ENCODE assay signal across 1 cellular context in the genomic region with DNA sequence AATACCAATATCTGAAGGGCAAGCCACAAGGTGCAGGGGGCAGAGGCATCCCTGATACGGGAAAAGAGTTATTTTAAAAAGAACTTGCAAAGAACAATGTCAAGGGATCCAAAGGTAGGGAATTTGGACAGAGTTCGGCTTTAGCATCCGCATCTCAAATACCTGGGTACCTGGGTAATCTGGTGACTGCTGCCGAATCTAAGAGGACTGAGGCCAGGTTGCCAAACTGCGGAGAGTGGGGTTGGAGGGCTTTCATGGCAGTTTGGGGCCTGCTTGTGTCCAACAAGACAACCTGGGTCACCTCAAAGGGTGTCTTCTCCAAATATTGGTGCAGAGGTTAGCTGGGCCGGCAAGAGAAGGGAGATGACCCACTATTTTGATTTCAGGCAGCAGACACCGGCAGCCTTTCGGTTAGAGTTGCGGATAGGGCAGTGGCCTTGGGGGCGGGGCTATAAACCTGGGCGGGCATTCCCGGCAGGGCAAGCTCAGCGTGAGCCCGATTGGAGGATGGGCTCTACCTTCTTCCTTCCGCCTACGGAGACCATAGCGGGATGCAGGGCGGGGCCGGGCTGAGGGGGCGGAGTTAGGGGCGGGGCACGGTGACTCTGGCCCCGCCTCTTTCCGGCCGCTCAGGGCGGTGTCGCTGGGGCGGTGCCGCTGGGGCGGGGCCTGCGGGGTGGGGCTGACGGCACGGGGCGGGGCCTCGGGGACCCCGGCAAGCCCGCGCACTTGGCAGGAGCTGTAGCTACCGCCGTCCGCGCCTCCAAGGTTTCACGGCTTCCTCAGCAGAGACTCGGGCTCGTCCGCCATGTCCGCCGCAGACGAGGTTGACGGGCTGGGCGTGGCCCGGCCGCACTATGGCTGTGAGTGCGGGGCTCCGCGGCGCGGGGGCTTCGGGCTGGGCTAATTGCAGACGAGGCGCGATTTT.
TF ChIP-seq lines count a peak whose summit lies in the region.

IQGAP1 (plus strand) TSS at position 709 of the 928 bp plus-strand sequence; CDS start at position 809, 100 bp downstream.

TF ChIP-seq in HepG2, 621 proteins besides CTCF, POLR2A, EP300 and RAD21 (continued from another document and continues in another):
- TF ChIP-seq CHD2 (IDR thresholded peaks at IDR 0.05; ENCODE audit: low read depth, low read length) (0 out of 2 replicates have a peak, but pooled peaks have one; percentile 39), ZNF343 (CRISPR knock-in tag; IDR thresholded peaks at IDR 0.05) (no peak), ZNF230 (CRISPR knock-in tag; IDR thresholded peaks at IDR 0.05) (no peak), MIER3 (CRISPR knock-in tag; IDR thresholded peaks at IDR 0.05; ENCODE audit: borderline replicate concordance) (no peak), ZNF503 (CRISPR knock-in tag; IDR thresholded peaks at IDR 0.05) (no peak; the same call in 1 of the 2 replicates), STAG1 (CRISPR knock-in tag; IDR thresholded peaks at IDR 0.05) (no peak), TOPORS (CRISPR knock-in tag; IDR thresholded peaks at IDR 0.05) (no peak), ZNF329 (CRISPR knock-in tag; IDR thresholded peaks at IDR 0.05; ENCODE audit: low read depth) (no peak), ZNF607 (CRISPR knock-in tag; IDR thresholded peaks at IDR 0.05; ENCODE audit: borderline replicate concordance) (no peak), DMAP1 (CRISPR knock-in tag; IDR thresholded peaks at IDR 0.05) (no peak; the same call in 1 of the 2 replicates), ZNF251 (CRISPR knock-in tag; IDR thresholded peaks at IDR 0.05) (no peak), MBNL3 (CRISPR knock-in tag; conservative IDR thresholded peaks at IDR 0.05) (no peak), BRD4 (CRISPR knock-in tag; IDR thresholded peaks at IDR 0.05) (no peak), STAT5B (CRISPR knock-in tag; IDR thresholded peaks at IDR 0.05) (no peak), HMG20A (CRISPR knock-in tag; IDR thresholded peaks at IDR 0.05; ENCODE audit: borderline replicate concordance) (no peak), SIN3B (IDR thresholded peaks at IDR 0.05; ENCODE audit: low read length) (no peak), NCOA2 (CRISPR knock-in tag; IDR thresholded peaks at IDR 0.05) (no peak), ZNF580 (CRISPR knock-in tag; IDR thresholded peaks at IDR 0.05; ENCODE audit: borderline replicate concordance, low read depth) (no peak), ZNF350 (CRISPR knock-in tag; IDR thresholded peaks at IDR 0.05; ENCODE audit: borderline replicate concordance, low read depth) (0 out of 2 replicates have a peak, but pooled peaks have one; percentile 38), RXRB (CRISPR knock-in tag; IDR thresholded peaks at IDR 0.05; ENCODE audit: borderline replicate concordance) (0 out of 2 replicates have a peak, but pooled peaks have one; percentile 8), ZNF160 (CRISPR knock-in tag; IDR thresholded peaks at IDR 0.05) (no peak), ZNF563 (CRISPR knock-in tag; IDR thresholded peaks at IDR 0.05) (0 out of 2 replicates have a peak, but pooled peaks have one; percentile 46), ZFP62 (CRISPR knock-in tag; IDR thresholded peaks at IDR 0.05) (no peak), ZFP37 (CRISPR knock-in tag; IDR thresholded peaks at IDR 0.05; ENCODE audit: borderline replicate concordance) (no peak), ZFYVE20 (CRISPR knock-in tag; IDR thresholded peaks at IDR 0.05; ENCODE audit: borderline replicate concordance, low read depth) (no peak), ZNF496 (CRISPR knock-in tag; IDR thresholded peaks at IDR 0.05; ENCODE audit: insufficient replicate concordance) (no peak), TSC22D2 (CRISPR knock-in tag; IDR thresholded peaks at IDR 0.05; ENCODE audit: borderline replicate concordance) (no peak), ZBED4 (CRISPR knock-in tag; IDR thresholded peaks at IDR 0.05; ENCODE audit: borderline replicate concordance) (no peak), ATF1 (CRISPR knock-in tag; IDR thresholded peaks at IDR 0.05) (no peak), ATM (IDR thresholded peaks at IDR 0.05; ENCODE audit: borderline replicate concordance) (no peak), ZNF790 (CRISPR knock-in tag; IDR thresholded peaks at IDR 0.05; ENCODE audit: borderline replicate concordance) (no peak), ZNF609 (CRISPR knock-in tag; IDR thresholded peaks at IDR 0.05; ENCODE audit: borderline replicate concordance) (no peak), CAMTA2 (CRISPR knock-in tag; IDR thresholded peaks at IDR 0.05; ENCODE audit: borderline replicate concordance) (no peak), TP53 (CRISPR knock-in tag; conservative IDR thresholded peaks at IDR 0.05) (no peak)
- TF ChIP-seq, protein P1, sequence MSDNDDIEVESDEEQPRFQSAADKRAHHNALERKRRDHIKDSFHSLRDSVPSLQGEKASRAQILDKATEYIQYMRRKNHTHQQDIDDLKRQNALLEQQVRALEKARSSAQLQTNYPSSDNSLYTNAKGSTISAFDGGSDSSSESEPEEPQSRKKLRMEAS (IDR thresholded peaks at IDR 0.05) = no peak
- TF ChIP-seq, protein P2, sequence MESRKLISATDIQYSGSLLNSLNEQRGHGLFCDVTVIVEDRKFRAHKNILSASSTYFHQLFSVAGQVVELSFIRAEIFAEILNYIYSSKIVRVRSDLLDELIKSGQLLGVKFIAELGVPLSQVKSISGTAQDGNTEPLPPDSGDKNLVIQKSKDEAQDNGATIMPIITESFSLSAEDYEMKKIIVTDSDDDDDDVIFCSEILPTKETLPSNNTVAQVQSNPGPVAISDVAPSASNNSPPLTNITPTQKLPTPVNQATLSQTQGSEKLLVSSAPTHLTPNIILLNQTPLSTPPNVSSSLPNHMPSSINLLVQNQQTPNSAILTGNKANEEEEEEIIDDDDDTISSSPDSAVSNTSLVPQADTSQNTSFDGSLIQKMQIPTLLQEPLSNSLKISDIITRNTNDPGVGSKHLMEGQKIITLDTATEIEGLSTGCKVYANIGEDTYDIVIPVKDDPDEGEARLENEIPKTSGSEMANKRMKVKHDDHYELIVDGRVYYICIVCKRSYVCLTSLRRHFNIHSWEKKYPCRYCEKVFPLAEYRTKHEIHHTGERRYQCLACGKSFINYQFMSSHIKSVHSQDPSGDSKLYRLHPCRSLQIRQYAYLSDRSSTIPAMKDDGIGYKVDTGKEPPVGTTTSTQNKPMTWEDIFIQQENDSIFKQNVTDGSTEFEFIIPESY (CRISPR knock-in tag; IDR thresholded peaks at IDR 0.05) = no peak
- TF ChIP-seq, protein P3, sequence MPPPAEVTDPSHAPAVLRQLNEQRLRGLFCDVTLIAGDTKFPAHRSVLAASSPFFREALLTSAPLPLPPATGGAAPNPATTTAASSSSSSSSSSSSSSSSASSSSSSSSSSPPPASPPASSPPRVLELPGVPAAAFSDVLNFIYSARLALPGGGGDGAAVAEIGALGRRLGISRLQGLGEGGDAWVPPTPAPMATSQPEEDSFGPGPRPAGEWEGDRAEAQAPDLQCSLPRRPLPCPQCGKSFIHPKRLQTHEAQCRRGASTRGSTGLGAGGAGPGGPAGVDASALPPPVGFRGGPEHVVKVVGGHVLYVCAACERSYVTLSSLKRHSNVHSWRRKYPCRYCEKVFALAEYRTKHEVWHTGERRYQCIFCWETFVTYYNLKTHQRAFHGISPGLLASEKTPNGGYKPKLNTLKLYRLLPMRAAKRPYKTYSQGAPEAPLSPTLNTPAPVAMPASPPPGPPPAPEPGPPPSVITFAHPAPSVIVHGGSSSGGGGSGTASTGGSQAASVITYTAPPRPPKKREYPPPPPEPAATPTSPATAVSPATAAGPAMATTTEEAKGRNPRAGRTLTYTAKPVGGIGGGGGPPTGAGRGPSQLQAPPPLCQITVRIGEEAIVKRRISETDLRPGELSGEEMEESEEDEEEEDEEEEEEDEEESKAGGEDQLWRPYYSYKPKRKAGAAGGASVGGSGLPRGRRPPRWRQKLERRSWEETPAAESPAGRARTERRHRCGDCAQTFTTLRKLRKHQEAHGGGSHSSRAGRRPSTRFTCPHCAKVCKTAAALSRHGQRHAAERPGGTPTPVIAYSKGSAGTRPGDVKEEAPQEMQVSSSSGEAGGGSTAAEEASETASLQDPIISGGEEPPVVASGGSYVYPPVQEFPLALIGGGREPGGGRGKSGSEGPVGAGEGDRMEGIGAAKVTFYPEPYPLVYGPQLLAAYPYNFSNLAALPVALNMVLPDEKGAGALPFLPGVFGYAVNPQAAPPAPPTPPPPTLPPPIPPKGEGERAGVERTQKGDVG (CRISPR knock-in tag; IDR thresholded peaks at IDR 0.05; ENCODE audit: borderline replicate concordance) = no peak
- TF ChIP-seq, protein P4, sequence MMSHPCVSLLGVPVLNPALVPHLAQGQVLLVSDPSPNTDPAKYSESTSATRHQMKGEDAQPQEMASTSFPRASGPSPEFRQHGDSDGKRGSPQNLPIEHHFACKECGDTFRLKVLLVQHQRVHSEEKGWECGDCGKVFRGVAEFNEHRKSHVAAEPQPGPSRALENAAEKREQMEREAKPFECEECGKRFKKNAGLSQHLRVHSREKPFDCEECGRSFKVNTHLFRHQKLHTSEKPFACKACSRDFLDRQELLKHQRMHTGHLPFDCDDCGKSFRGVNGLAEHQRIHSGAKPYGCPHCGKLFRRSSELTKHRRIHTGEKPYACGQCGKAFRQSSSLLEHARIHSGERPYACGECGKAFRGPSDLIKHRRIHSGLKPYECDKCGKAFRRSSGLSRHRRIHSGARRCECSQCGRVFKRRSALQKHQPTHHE (CRISPR knock-in tag; IDR thresholded peaks at IDR 0.05; ENCODE audit: borderline replicate concordance) = no peak
